Comparison of ENCODE assay signal across 8 cellular contexts in the genomic region with DNA sequence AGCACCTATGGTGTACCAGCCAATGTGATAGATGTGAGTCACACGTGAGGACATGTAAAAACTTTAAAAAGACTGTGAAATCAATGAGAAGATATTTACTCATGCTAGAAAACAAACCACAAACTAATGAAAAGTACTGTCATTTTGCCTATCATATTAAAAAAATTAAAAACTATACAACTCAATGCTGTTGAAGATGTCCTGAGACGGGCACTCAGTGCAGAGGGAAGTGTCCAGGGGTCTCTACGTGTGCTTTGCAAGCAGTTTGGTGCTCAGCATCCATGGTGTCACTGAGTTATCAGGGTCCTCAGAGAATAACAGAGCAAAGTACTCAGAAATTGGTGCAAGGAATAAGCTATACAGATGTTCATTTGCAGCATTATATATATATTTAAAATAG.
"Had no signal": no experiment of that assay in that cellular context is flagged by ENCODE, and none has a peak within 500 bp of the region (broad histone marks: within the 10 kb centered on the region; RNA-seq: fewer than 3 reads in every experiment).

No MANE protein-coding gene starts in this region.

- H3K4me3 ChIP-seq: GM12878 had no signal

- FAIRE-seq: G401.6, GM12878, GM12891, GM12892, GM18507, GM19239 had no signal

- ATAC-seq: GM12878 had no signal

- DNase-seq: GDM1, GF-D8 had no signal
